In genomic region chr4:185995665-185996064, GRCh38 we compare ENCODE assay signal across 35 cellular contexts.
"Had no signal": no experiment of that assay in that cellular context is flagged by ENCODE, and none has a peak within 500 bp of the region (broad histone marks: within the 10 kb centered on the region; RNA-seq: fewer than 3 reads in every experiment).

No MANE protein-coding gene starts in this region.

- H3K4me3 ChIP-seq: MG63 had no signal

- H3K27me3 ChIP-seq: MG63 had no signal

- H3K27ac ChIP-seq: KMS-11 had no signal

- DNase-seq: Karpas-422, Kasumi-1, KBM-7, KG1, MG63, MM.1S, MV-4-11, NCI-H1048, NCI-H1092, NCI-H1092 treated with DMSO at 0.1 percent for 48 hours, NCI-H1105, NCI-H1105 treated with DMSO at 0.1 percent for 48 hours, NCI-H1417, NCI-H1417 treated with DMSO at 0.1 percent for 48 hours, NCI-H1436, NCI-H1436 treated with DMSO at 0.1 percent for 48 hours, NCI-H146, NCI-H1694, NCI-H1694 treated with DMSO at 0.1 percent for 48 hours, NCI-H187, NCI-H187 treated with DMSO at 0.1 percent for 48 hours, NCI-H1930, NCI-H2029, NCI-H2029 treated with DMSO at 0.1 percent for 48 hours, NCI-H2081, NCI-H2081 treated with DMSO at 0.1 percent for 48 hours, NCI-H2107, NCI-H2171, NCI-H2171 treated with DMSO at 0.1 percent for 48 hours, NCI-H2227 treated with DMSO at 0.1 percent for 48 hours, NCI-H226, NCI-H345, NCI-H446, NCI-H446 treated with DMSO at 0.1 percent for 48 hours had no signal

- H3K36me3 ChIP-seq: MG63 had no signal

- H3K9me3 ChIP-seq: MG63 had no signal
